ENCODE assay signal across 8 cellular contexts in the genomic region with DNA sequence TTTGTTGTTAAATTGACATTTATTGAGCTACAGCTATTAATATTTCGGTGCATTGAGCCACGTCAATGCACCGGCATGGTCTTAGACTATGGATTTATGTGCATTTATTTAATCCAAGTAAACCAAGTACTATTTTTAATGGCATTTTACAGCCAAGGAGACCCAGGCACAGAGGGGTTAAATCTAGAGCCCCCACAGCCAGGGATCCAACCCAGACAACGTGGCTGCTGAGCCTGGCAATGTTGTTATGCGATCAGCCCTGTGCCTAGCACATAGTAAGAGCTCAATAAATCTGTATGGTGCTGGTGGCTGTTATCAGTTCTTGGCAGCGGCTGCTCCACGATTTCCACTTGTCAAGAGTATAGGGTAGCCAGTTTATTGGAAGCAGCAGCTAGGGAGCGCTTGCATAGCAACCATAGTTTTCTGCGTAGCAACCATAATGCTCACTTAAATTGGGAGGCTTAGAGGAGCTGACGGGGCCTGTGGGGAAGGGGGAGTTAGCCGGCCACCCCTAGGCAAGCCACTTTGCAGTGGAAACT. TPM values are rescaled to one million over a fixed set of nuclear protein-coding genes. Genes with fewer than 3 reads are reported as not detected.
DNase-seq lines count a peak whose midpoint lies in the region; ATAC-seq and TF ChIP-seq lines count a peak whose summit lies in the region.

No MANE protein-coding gene starts in this region.

- peak overlapping the region; percentile 89 to 100 (median 97) for H3K4me3 ChIP-seq in BLaER1 treated with 17β-estradiol and CSF1 and Interleukin-3, amounts not matched to agents 10 nM and 100 nM
- H3K4me3 ChIP-seq in astrocyte of the spinal cord (ENCODE audit: low read depth, low read length) (peak overlapping the region; percentile 63), kidney epithelial cell (ENCODE audit: low read depth, low read length) (peak overlapping the region; percentile 70), subcutaneous abdominal adipose tissue (ENCODE audit: low read depth in 1 of 5, low read length in 5 of 5) (peak overlapping the region; percentile 71 to 96 (median 91))

- peaks cover 0 to 26% (median 16%) of the 10 kb centered on the region in 11 experiments; a peak in 16 of 22 replicates for H3K36me3 ChIP-seq in BLaER1 treated with 17β-estradiol and CSF1 and Interleukin-3, amounts not matched to agents 10 nM and 100 nM
- H3K36me3 ChIP-seq in kidney epithelial cell (ENCODE audit: control insufficient read depth, insufficient read depth, low read length): no peaks in the 10 kb centered on the region
- H3K36me3 ChIP-seq in subcutaneous abdominal adipose tissue (ENCODE audit: control insufficient read depth in 5 of 5, insufficient read depth in 5 of 5, low read length in 5 of 5): no peaks in the 10 kb centered on the region

- peak; percentile 26 for ATAC-seq in GM21576 (IDR thresholded peaks at IDR 0.05; ENCODE audit: unreplicated experiment)
- ATAC-seq in HG02885 (IDR thresholded peaks at IDR 0.05; ENCODE audit: poor library complexity, unreplicated experiment): no peak

- no peaks in the 10 kb centered on the region for H3K27me3 ChIP-seq in BLaER1 treated with 17β-estradiol and CSF1 and Interleukin-3, amounts not matched to agents 10 nM and 100 nM
- H3K27me3 ChIP-seq in kidney epithelial cell (ENCODE audit: control insufficient read depth, insufficient read depth, low read length): no peaks in the 10 kb centered on the region
- H3K27me3 ChIP-seq in subcutaneous abdominal adipose tissue (ENCODE audit: control insufficient read depth in 5 of 5, insufficient read depth in 4 of 5, low read length in 5 of 5): no peaks in the 10 kb centered on the region

- in situ Hi-C loops in astrocyte of the spinal cord (cut with HindIII; ENCODE audit: low sequenced_read_pairs): no loop called here

- TF ChIP-seq CTCF in astrocyte of the spinal cord (IDR thresholded peaks at IDR 0.05; ENCODE audit: low read depth, low read length) (peak; percentile 28), kidney epithelial cell (IDR thresholded peaks at IDR 0.05; ENCODE audit: insufficient read depth, low read length, poor library complexity, severe bottlenecking) (peak; percentile 30)

- peak overlapping the region; percentile 50 to 100 (median 99); a peak in 20 of 22 replicates for H3K27ac ChIP-seq in BLaER1 treated with 17β-estradiol and CSF1 and Interleukin-3, amounts not matched to agents 10 nM and 100 nM
- H3K27ac ChIP-seq in subcutaneous abdominal adipose tissue (ENCODE audit: low read depth, low read length): peak overlapping the region; percentile 99

- H3K9me3 ChIP-seq in BLaER1 treated with 17β-estradiol and CSF1 and Interleukin-3, amounts not matched to agents 10 nM and 100 nM (replicated peaks in 1 of 11): no peaks in the 10 kb centered on the region
- no peaks in the 10 kb centered on the region for H3K9me3 ChIP-seq in subcutaneous abdominal adipose tissue (ENCODE audit: control insufficient read depth in 5 of 5, low read length in 5 of 5)

- DNase-seq in NCI-H2171 (lab: John Stamatoyannopoulos, UW): peak; percentile 80
- DNase-seq in astrocyte of the spinal cord (ENCODE audit: low read depth, low spot score): no peak
- DNase-seq in kidney epithelial cell (ENCODE audit: low read depth): peak; percentile 21
- DNase-seq in activated CD8-positive, alpha-beta memory T cell treated with anti-CD3 and anti-CD28 coated beads, Interleukin-2, amount 50 U/mL, for 48 hours: no peak

- peaks cover 24 to 40% (median 27%) of the 10 kb centered on the region in 10 experiments for H3K4me1 ChIP-seq in BLaER1 treated with 17β-estradiol and CSF1 and Interleukin-3, amounts not matched to agents 10 nM and 100 nM
- peaks cover 0 to 45% (median 35%) of the 10 kb centered on the region in 5 donors for H3K4me1 ChIP-seq in subcutaneous abdominal adipose tissue (ENCODE audit: control insufficient read depth in 5 of 5, insufficient read depth in 5 of 5, low read length in 5 of 5)

- peak overlapping the region; percentile 66 to 90 (median 77) for H3K4me2 ChIP-seq in BLaER1 treated with 17β-estradiol and CSF1 and Interleukin-3, amounts not matched to agents 10 nM and 100 nM

- H4K20me1 ChIP-seq in BLaER1 treated with 17β-estradiol and CSF1 and Interleukin-3, amounts not matched to agents 10 nM and 100 nM: peaks cover 39 to 44% (median 40%) of the 10 kb centered on the region in 11 experiments

- peak overlapping the region; percentile 97 to 100 (median 100) for H3K9ac ChIP-seq in BLaER1 treated with 17β-estradiol and CSF1 and Interleukin-3, amounts not matched to agents 10 nM and 100 nM
- peak overlapping the region; percentile 35 to 100 (median 67) for H3K9ac ChIP-seq in subcutaneous abdominal adipose tissue (ENCODE audit: low read length in 5 of 5)

RNA-seq across cellular contexts. Expression of a gene that starts 0.5 kb away (rescaled TPM):
- total RNA-seq in kidney epithelial cell: 48.1 and 52.3 TPM in 2 replicates

Comparison
In these comparisons a context has a peak if more than half of its experiments do, and no peak if none do; other contexts are left out.
1. DNase-seq: peak in NCI-H2171 (single experiment) and kidney epithelial cell (single experiment); none in astrocyte of the spinal cord (single experiment) and activated CD8-positive, alpha-beta memory T cell treated with anti-CD3 and anti-CD28 coated beads, Interleukin-2, amount 50 U/mL, for 48 hours (single experiment).
2. Peak in every context shown above with its lines, with median percentiles within 50 percentile points of each other: H3K4me3 ChIP-seq.